ENCODE assay signal across 1 cellular context in genomic region chr12:66549050-66549389, GRCh38.
TF ChIP-seq lines count a peak whose summit lies in the region.

No MANE protein-coding gene starts in this region.

TF ChIP-seq in HCT116, 20 proteins besides CTCF, POLR2A, EP300 and RAD21 (continued from another document):
- TF ChIP-seq ZBTB33 (IDR thresholded peaks at IDR 0.05; ENCODE audit: extremely low read depth, insufficient replicate concordance, low read length) = no peak
- no peak for TF ChIP-seq SIN3A (IDR thresholded peaks at IDR 0.05; ENCODE audit: low read depth)
- TF ChIP-seq SP1 (IDR thresholded peaks at IDR 0.05; ENCODE audit: low read depth) = no peak
- no peak for TF ChIP-seq JUND (IDR thresholded peaks at IDR 0.05)
- no peak for TF ChIP-seq CEBPB (IDR thresholded peaks at IDR 0.05; ENCODE audit: low read depth)
- no peak for TF ChIP-seq ZNF274 (IDR thresholded peaks at IDR 0.05; ENCODE audit: low read depth, low read length)
- no peak for TF ChIP-seq EGR1 (IDR thresholded peaks at IDR 0.05; ENCODE audit: low read depth)
- no peak for TF ChIP-seq ELF1 (IDR thresholded peaks at IDR 0.05; ENCODE audit: borderline replicate concordance, low read depth)
